Comparison of ENCODE assay signal across 8 cellular contexts in genomic region chr19:7533925-7534480, GRCh38. TPM values are rescaled to one million over a fixed set of nuclear protein-coding genes. Genes with fewer than 3 reads are reported as not detected.
A peak's percentile ranks its signal among the peaks of the same experiment; 100 is the strongest.
DNase-seq lines count a peak whose midpoint lies in the region; ATAC-seq and TF ChIP-seq lines count a peak whose summit lies in the region.

No MANE protein-coding gene starts in this region.

- H3K9ac ChIP-seq in H9 (ENCODE audit: extremely low read depth, insufficient read length, low read length) (peak overlapping the region; percentile 45), smooth muscle cell (ENCODE audit: low read depth) (peak overlapping the region; percentile 74)

- WGBS in H9 (ENCODE audit: extremely low coverage, insufficient read length, low lambda C conversion rate): no CpG with 5 or more reads among the region's 41 CpGs
- 1% methylated on average over 37 of the region's 41 CpGs for WGBS in smooth muscle cell (ENCODE audit: low lambda C conversion rate)

- H2BK12ac ChIP-seq in H9 (ENCODE audit: insufficient read length, low read depth, low read length): no peak overlapping the region

- H3K9me3 Mint-ChIP-seq in H9 (no peaks in the 10 kb centered on the region), immature natural killer cell (no peaks in the 10 kb centered on the region)

- H3K79me1 ChIP-seq in H9 (ENCODE audit: insufficient read depth, low read depth, low read length, poor library complexity, severe bottlenecking): no peaks in the 10 kb centered on the region

- peaks cover 5 to 6% of the 10 kb centered on the region in 2 experiments for H3K4me1 Mint-ChIP-seq in H9
- peaks cover 26 to 36% of the 10 kb centered on the region in 2 donors for H3K4me1 Mint-ChIP-seq in immature natural killer cell

- H2AK5ac ChIP-seq in H9 (ENCODE audit: insufficient read length, low read length): no peak overlapping the region

- H2BK5ac ChIP-seq in H9 (ENCODE audit: insufficient read length, low read length): no peak overlapping the region

- no peak overlapping the region for H4K91ac ChIP-seq in H9 (ENCODE audit: insufficient read length, low read depth, low read length)

- no peaks in the 10 kb centered on the region for H3K79me2 ChIP-seq in H9 (ENCODE audit: insufficient read depth, low read length)
- no peaks in the 10 kb centered on the region for H3K79me2 ChIP-seq in smooth muscle cell (ENCODE audit: low read depth)

- H3K14ac ChIP-seq in H9 (ENCODE audit: insufficient read depth, low read length): no peak overlapping the region

- H3K4me1 ChIP-seq in H9 (ENCODE audit: insufficient read depth, low read length) (peaks cover 2% of the 10 kb centered on the region; the same call in 1 of the 2 replicates), smooth muscle cell (ENCODE audit: low read depth) (no peaks in the 10 kb centered on the region)

- H3K27ac Mint-ChIP-seq in H9 (peak overlapping the region; percentile 87 to 99 (median 93); a peak in 6 of 7 replicates), immature natural killer cell (peak overlapping the region; percentile 46 to 87 (median 84))

- no peak overlapping the region for H2BK20ac ChIP-seq in H9 (ENCODE audit: low read depth, low read length, poor library complexity, severe bottlenecking)

- H2AFZ ChIP-seq in H9 (ENCODE audit: low read length): no peak overlapping the region
- H2AFZ ChIP-seq in smooth muscle cell (ENCODE audit: low read depth): peak overlapping the region; percentile 84

- DNase-seq in Ammon's horn (ENCODE audit: low spot score) (peak; percentile 95), H9 (peak; percentile 86), NCI-H2227 treated with DMSO at 0.1 percent for 48 hours (lab: John Stamatoyannopoulos, UW) (peak; percentile 61), cardiac fibroblast (ENCODE audit: low read depth in 2 of 2) (peak; percentile 91 to 92), immature natural killer cell (peak; percentile 75 to 76 (median 76)), smooth muscle cell (lab: John Stamatoyannopoulos, UW; ENCODE audit: unreplicated experiment) (peak; percentile 44)
- peak; percentile 77 for DNase-seq in activated CD4-positive, CD25-positive, alpha-beta regulatory T cell treated with anti-CD3 and anti-CD28 coated beads, Interleukin-2, amount 50 U/mL, for 16 hours (ENCODE audit: low read depth, low spot score)

- H2BK15ac ChIP-seq in H9 (ENCODE audit: low read depth, low read length): no peak overlapping the region

- TF ChIP-seq CTCF in H9 (conservative IDR thresholded peaks at IDR 0.05) (no peak), cardiac fibroblast (IDR thresholded peaks at IDR 0.05; ENCODE audit: low read depth, low read length) (no peak), smooth muscle cell (IDR thresholded peaks at IDR 0.05; ENCODE audit: borderline replicate concordance, insufficient read depth, poor library complexity, severe bottlenecking) (no peak)

- H3K4me2 ChIP-seq in H9 (ENCODE audit: insufficient read depth, insufficient read length, low read length) (peak overlapping the region; percentile 74), smooth muscle cell (peak overlapping the region; percentile 86)

- peaks cover 8 to 26% (median 22%) of the 10 kb centered on the region in 3 experiments; a peak in 6 of 7 replicates for H3K36me3 Mint-ChIP-seq in H9 (ENCODE audit: insufficient read depth in 1 of 3, low read depth in 3 of 3)
- H3K36me3 Mint-ChIP-seq in immature natural killer cell: peaks cover 0 to 5% (median 0%) of the 10 kb centered on the region in 3 donors

- no peak overlapping the region for H4K5ac ChIP-seq in H9 (ENCODE audit: insufficient read length, low read depth, low read length)

- H3K36me3 ChIP-seq in smooth muscle cell (ENCODE audit: low read depth): no peaks in the 10 kb centered on the region

- H4K20me1 ChIP-seq in H9 (ENCODE audit: control insufficient read depth, insufficient read depth, insufficient read length) (no peaks in the 10 kb centered on the region), smooth muscle cell (ENCODE audit: low read depth) (no peaks in the 10 kb centered on the region)

- no peak overlapping the region for H3K56ac ChIP-seq in H9 (ENCODE audit: insufficient read length, low read depth, low read length)

- no peak for ATAC-seq in HG03159 (IDR thresholded peaks at IDR 0.05; ENCODE audit: unreplicated experiment)

- no peaks in the 10 kb centered on the region for H3K9me3 ChIP-seq in H9 (ENCODE audit: control insufficient read depth, low read depth, low read length)
- no peaks in the 10 kb centered on the region for H3K9me3 ChIP-seq in smooth muscle cell (replicated peaks; ENCODE audit: low read depth)

- peak overlapping the region; percentile 86 to 97 for H3K4me3 Mint-ChIP-seq in H9
- peak overlapping the region; percentile 92 to 95 (median 93) for H3K4me3 Mint-ChIP-seq in immature natural killer cell

- no peak overlapping the region for H3T11ph ChIP-seq in H9 (ENCODE audit: low read length)

- H3K27me3 ChIP-seq in H9 (ENCODE audit: insufficient read depth, low read length) (no peaks in the 10 kb centered on the region), smooth muscle cell (ENCODE audit: low read depth) (no peaks in the 10 kb centered on the region)

- H4K8ac ChIP-seq in H9 (replicated peaks; ENCODE audit: insufficient read length, low read depth, low read length): no peak overlapping the region

- peak overlapping the region; percentile 46 for H3K18ac ChIP-seq in H9 (ENCODE audit: insufficient read length, low read depth, low read length)

- no peak overlapping the region for H3K4ac ChIP-seq in H9 (ENCODE audit: low read depth, low read length)

- H3K27me3 Mint-ChIP-seq in H9 (ENCODE audit: low read depth) (no peaks in the 10 kb centered on the region), immature natural killer cell (ENCODE audit: low read depth in 3 of 3) (peaks cover 0 to 3% (median 3%) of the 10 kb centered on the region in 3 donors)

- no peak overlapping the region for H3K23ac ChIP-seq in H9 (ENCODE audit: insufficient read length, low read depth, low read length)

- H3K27ac ChIP-seq in H9 (ENCODE audit: insufficient read length, low read depth, low read length): no peak overlapping the region
- H3K27ac ChIP-seq in smooth muscle cell (ENCODE audit: low read depth): peak overlapping the region; percentile 72

- H2BK120ac ChIP-seq in H9 (ENCODE audit: low read depth, low read length, poor library complexity, severe bottlenecking): no peak overlapping the region

- H3K4me3 ChIP-seq in cardiac fibroblast (replicated peaks in 1 of 2; ENCODE audit: low read depth in 2 of 2, low read length in 2 of 2) (peak overlapping the region; percentile 98 to 99), smooth muscle cell (peak overlapping the region; percentile 64)

- no peaks in the 10 kb centered on the region for H3F3A ChIP-seq in smooth muscle cell (ENCODE audit: low read depth)

- H3K23me2 ChIP-seq in H9 (ENCODE audit: insufficient read length, low read depth, low read length, poor library complexity, severe bottlenecking): peaks cover 4% of the 10 kb centered on the region

RNA-seq across cellular contexts. Expression of gene PNPLA6, which starts 1.5 kb away (rescaled TPM):
- 130 and 135 TPM in 2 replicates for total RNA-seq in H9 (2021)
- 10 to 100 TPM in 1 of 3 donors, 1 to 10 TPM in 2; 4.9 to 17.5 (median 9.8) TPM for polyA plus RNA-seq in immature natural killer cell
- total RNA-seq in smooth muscle cell: 40.7 and 55.6 TPM in 2 replicates
- 22.3 and 40.0 TPM in 2 replicates for polyA plus RNA-seq in smooth muscle cell

RNA-seq across cellular contexts. Expression of gene MCOLN1, which starts 11.6 kb away (rescaled TPM):
- total RNA-seq in H9 (2021) (15.7 and 18.7 TPM in 2 replicates), smooth muscle cell (5.5 and 9.8 TPM in 2 replicates)
- polyA plus RNA-seq in immature natural killer cell (10 to 100 TPM in 1 of 3 donors, 1 to 10 TPM in 2; 6.6 to 17.1 (median 9.5) TPM), smooth muscle cell (19.2 and 35.2 TPM in 2 replicates)

RNA-seq across cellular contexts. Expression of gene ZNF358, which starts 18.1 kb away (rescaled TPM):
- total RNA-seq in H9 (2021) (40.5 and 41.5 TPM in 2 replicates), smooth muscle cell (47.9 and 67.2 TPM in 2 replicates)
- polyA plus RNA-seq in immature natural killer cell (1 to 10 TPM; 1.3 to 3.1 (median 1.8) TPM), smooth muscle cell (34.4 and 40.8 TPM in 2 replicates)

RNA-seq across cellular contexts. Expression of gene PEX11G, which starts 45.2 kb away (rescaled TPM):
- total RNA-seq in H9 (2021) (2.4 and 2.8 TPM in 2 replicates), smooth muscle cell (3.8 TPM in 1 of 2 replicates, not detected in the other)
- polyA plus RNA-seq in immature natural killer cell (1 to 10 TPM in 2 of 3 donors, under 1 TPM in 1; 0.21 to 2.8 (median 1.2) TPM), smooth muscle cell (4.3 and 6.4 TPM in 2 replicates)

Comparison
In these comparisons a context has a peak if more than half of its experiments do, and no peak if none do; other contexts are left out.
1. DNase-seq: peak in every context shown above with its lines; median percentile 95 in Ammon's horn; 92 in cardiac fibroblast; 86 in H9; 77 in activated CD4-positive, CD25-positive, alpha-beta regulatory T cell treated with anti-CD3 and anti-CD28 coated beads, Interleukin-2, amount 50 U/mL, for 16 hours; 76 in immature natural killer cell; 61 in NCI-H2227 treated with DMSO at 0.1 percent for 48 hours; 44 in smooth muscle cell.